ENCODE assay signal across 26 cellular contexts in the genomic region with DNA sequence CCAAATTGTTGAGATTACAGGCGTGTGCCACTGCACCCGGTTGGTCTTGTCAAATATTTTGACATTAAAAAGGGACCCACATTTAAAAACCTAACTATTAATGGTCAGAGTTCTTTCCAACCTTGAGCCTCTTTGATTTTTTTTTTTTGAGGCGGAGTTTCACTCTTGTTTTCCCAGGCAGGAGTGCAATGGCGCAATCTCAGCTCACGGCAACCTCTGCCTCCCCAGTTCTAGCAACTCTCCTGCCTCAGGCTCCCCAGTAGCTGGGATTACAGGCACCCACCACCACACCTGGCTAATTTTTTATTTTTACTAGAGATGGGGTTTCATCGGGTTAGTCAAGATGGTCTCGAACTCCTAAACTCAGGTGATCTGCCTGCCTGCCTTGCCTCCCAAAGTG.
"Had no signal": no experiment of that assay in that cellular context is flagged by ENCODE, and none has a peak within 500 bp of the region (broad histone marks: within the 10 kb centered on the region; RNA-seq: fewer than 3 reads in every experiment).

No MANE protein-coding gene starts in this region.

- H3K4me3 ChIP-seq: breast epithelium, cardiac muscle cell, colonic mucosa, esophagus squamous epithelium, gastroesophageal sphincter, heart right ventricle had no signal

- DNase-seq: activated CD4-positive, alpha-beta memory T cell treated with anti-CD3 and anti-CD28 coated beads, Interleukin-2, amount 10 ng/mL, durations not matched to agents 7 days and 5 days; activated CD4-positive, alpha-beta T cell treated with anti-CD3 and anti-CD28 coated beads for 1 hour; activated CD4-positive, alpha-beta T cell treated with anti-CD3 and anti-CD28 coated beads for 4 hours; activated CD4-positive, alpha-beta T cell treated with anti-CD3 and anti-CD28 coated beads, Interleukin-2, amount 10 ng/mL, durations not matched to agents 7 days and 5 days; activated CD4-positive, alpha-beta T cell treated with anti-CD3 and anti-CD28 coated beads, Interleukin-2, amount 50 U/mL, for 4 hours; activated effector memory CD4-positive, alpha-beta T cell treated with Interleukin-2 at 50 U/mL for 16 hours; activated gamma-delta T cell treated with Interleukin-2 at 50 U/mL for 16 hours; activated naive CD4-positive, alpha-beta T cell treated with anti-CD3 and anti-CD28 coated beads, Interleukin-2, amount 50 U/mL, for 16 hours; activated naive CD4-positive, alpha-beta T cell treated with Interleukin-2 at 50 U/mL for 16 hours; activated T-cell treated with anti-CD3 and anti-CD28 coated beads, Interleukin-2, amount 50 U/mL, for 4 hours; amygdala; aorta; central memory CD4-positive, alpha-beta T cell; cerebellar nuclear complex; colonic mucosa; effector CD8-positive, alpha-beta T cell; esophagus squamous epithelium; foreskin melanocyte; heart right ventricle; T-helper 2 cell had no signal

- FAIRE-seq: endometrium, endothelial cell of umbilical vein had no signal

- H3K9me3 ChIP-seq: breast epithelium, colonic mucosa, esophagus squamous epithelium, gastroesophageal sphincter had no signal

- H3K36me3 ChIP-seq: breast epithelium, cardiac muscle cell, colonic mucosa, esophagus squamous epithelium, gastroesophageal sphincter, heart right ventricle had no signal

- H3K4me1 ChIP-seq: breast epithelium, colonic mucosa had no signal

- H3K27ac ChIP-seq: breast epithelium, colonic mucosa, epithelial cell of prostate, esophagus squamous epithelium, gastroesophageal sphincter had no signal

- H3K27me3 ChIP-seq: breast epithelium, cardiac muscle cell, colonic mucosa, esophagus squamous epithelium, gastroesophageal sphincter, heart right ventricle had no signal
